In genomic region chr19:497476-497860, GRCh38 we compare ENCODE assay signal across 22 cellular contexts. TPM values are rescaled to one million over a fixed set of nuclear protein-coding genes. Genes with fewer than 3 reads are reported as not detected.
DNase-seq lines count a peak whose midpoint lies in the region; ATAC-seq, FAIRE-seq and TF ChIP-seq lines count a peak whose summit lies in the region.
"Had no signal": no experiment of that assay in that cellular context is flagged by ENCODE, and none has a peak within 500 bp of the region (broad histone marks: within the 10 kb centered on the region; RNA-seq: fewer than 3 reads in every experiment).

No MANE protein-coding gene starts in this region.

- intact Hi-C loops in esophagus muscularis mucosa (cut with DNase I), result no loop called here

- no peak overlapping the region for H3K23ac ChIP-seq in trophoblast cell (ENCODE audit: low read length)

- no peaks in the 10 kb centered on the region for H3K79me1 ChIP-seq in trophoblast cell (ENCODE audit: low read length)

- no peak overlapping the region for H2BK5ac ChIP-seq in trophoblast cell (ENCODE audit: low read depth, low read length, poor library complexity)

- no peak overlapping the region for H4K8ac ChIP-seq in trophoblast cell (ENCODE audit: low read depth, low read length)

- H3K27ac ChIP-seq in A549 (peak overlapping the region in 1 of 2 experiments; percentile 76; a peak in 3 of 6 replicates), HUES48 (ENCODE audit: low read depth, low read length) (no peak overlapping the region), esophagus muscularis mucosa (replicated peaks in 1 of 4) (no peak overlapping the region), neutrophil (no peak overlapping the region), trophoblast cell (ENCODE audit: low read depth, low read length) (no peak overlapping the region)
- H3K27ac ChIP-seq: gastroesophageal sphincter, SJCRH30, vagina had no signal

- no peak overlapping the region for H2BK12ac ChIP-seq in trophoblast cell (ENCODE audit: low read length)

- H4K12ac ChIP-seq in trophoblast cell (ENCODE audit: low read depth, low read length), result no peak overlapping the region

- no peak for TF ChIP-seq RAD21 in A549 (conservative IDR thresholded peaks at IDR 0.05 in 1 of 2, IDR thresholded peaks at IDR 0.05 in 1 of 2)

- no peaks in the 10 kb centered on the region for H3K79me2 ChIP-seq in trophoblast cell (ENCODE audit: control insufficient read depth, insufficient read depth, low read length, poor library complexity)

- no peak overlapping the region for H3K4ac ChIP-seq in trophoblast cell (ENCODE audit: low read depth, low read length)

- H3K27me3 ChIP-seq in HUES48 (ENCODE audit: control insufficient read depth, insufficient read depth, low read length) (peaks cover 26% of the 10 kb centered on the region), esophagus muscularis mucosa (peaks cover 3 to 63% (median 37%) of the 10 kb centered on the region in 4 donors), neutrophil (peaks cover 71% of the 10 kb centered on the region), trophoblast cell (ENCODE audit: insufficient read depth, low read length) (peaks cover 30% of the 10 kb centered on the region)
- H3K27me3 ChIP-seq: SJCRH30 had no signal

- H2BK120ac ChIP-seq in trophoblast cell (ENCODE audit: insufficient read depth, low read length, poor library complexity), result no peak overlapping the region

- H3K18ac ChIP-seq in trophoblast cell (ENCODE audit: low read length), result no peak overlapping the region

- no peak for DNase-seq in A549 (ENCODE audit: low read depth in 1 of 2, low spot score in 1 of 2)
- DNase-seq in esophagus muscularis mucosa (ENCODE audit: extremely low spot score), result no peak
- no peak for DNase-seq in trophoblast cell
- DNase-seq in left lobe of liver (ENCODE audit: low spot score), result no peak
- DNase-seq: activated CD8-positive, alpha-beta memory T cell treated with anti-CD3 and anti-CD28 coated beads, Interleukin-2, amount 50 U/mL, for 4 hours; activated naive CD4-positive, alpha-beta T cell treated with Interleukin-2 at 50 U/mL for 16 hours; IMR-90; mesendoderm; NCI-H2081 treated with DMSO at 0.1 percent for 48 hours; NCI-H526 treated with DMSO at 0.1 percent for 48 hours; OCI-M1; SJCRH30 had no signal

- ATAC-seq in A549, result no peak
- no peak for ATAC-seq in HG03469 (IDR thresholded peaks at IDR 0.05; ENCODE audit: unreplicated experiment)
- no peak for ATAC-seq in HG03039 (IDR thresholded peaks at IDR 0.05; ENCODE audit: unreplicated experiment)
- no peak for ATAC-seq in left lobe of liver
- ATAC-seq: gastroesophageal sphincter had no signal

- TF ChIP-seq CTCF in A549 (IDR thresholded peaks at IDR 0.05), result no peak
- no peak for TF ChIP-seq CTCF in esophagus muscularis mucosa (IDR thresholded peaks at IDR 0.05)
- no peak for TF ChIP-seq CTCF in neutrophil (IDR thresholded peaks at IDR 0.05)

- POLR2A ChIA-PET in A549 (lab: Yijun Ruan, JAX), result interaction anchor here (0.7 kb wide), 1 partner anchor 31 kb away, joined by 7 read pairs; no protein-coding TSS in a partner anchor

- no peak overlapping the region for H3K14ac ChIP-seq in trophoblast cell (ENCODE audit: low read length)

- H3K4me3 ChIP-seq in A549 (peak overlapping the region; percentile 29; the same call in 2 of the 3 replicates), HUES48 (ENCODE audit: low read depth, low read length) (peak overlapping the region; percentile 66), esophagus muscularis mucosa (peak overlapping the region; percentile 13 to 39 (median 24)), neutrophil (ENCODE audit: low read depth in 1 of 2, low read length in 1 of 2) (peak overlapping the region; percentile 30 to 53), trophoblast cell (ENCODE audit: low read depth, low read length) (no peak overlapping the region)
- H3K4me3 ChIP-seq: SJCRH30, vagina had no signal

- no CpG with 5 or more reads among the region's 37 CpGs for WGBS in A549 (ENCODE audit: missing lambda C conversion rate)
- WGBS in esophagus muscularis mucosa, result 6% methylated on average over 17 of the region's 37 CpGs
- no CpG with 5 or more reads among the region's 37 CpGs for WGBS in trophoblast cell (ENCODE audit: extremely low coverage, insufficient coverage, insufficient read length)

- H3K4me1 ChIP-seq in A549, result peaks cover 5% of the 10 kb centered on the region; the same call in 1 of the 3 replicates
- no peaks in the 10 kb centered on the region for H3K4me1 ChIP-seq in HUES48 (ENCODE audit: control insufficient read depth, insufficient read depth, low read length)
- H3K4me1 ChIP-seq in esophagus muscularis mucosa, result peaks cover 8 to 31% (median 23%) of the 10 kb centered on the region in 4 donors
- peaks cover 30 to 50% of the 10 kb centered on the region in 2 experiments for H3K4me1 ChIP-seq in neutrophil (ENCODE audit: control insufficient read depth in 1 of 2, insufficient read depth in 1 of 2, low read depth in 1 of 2, low read length in 1 of 2)
- H3K4me1 ChIP-seq in trophoblast cell (ENCODE audit: control insufficient read depth in 1 of 2, insufficient read depth in 2 of 2, low read length in 2 of 2), result peaks cover 0 to 2% of the 10 kb centered on the region in 2 experiments
- H3K4me1 ChIP-seq: SJCRH30 had no signal

- CTCF ChIA-PET in A549 (lab: Yijun Ruan, JAX), result interaction anchor here (1.4 to 1.5 kb wide), 2 partner anchors 9 to 10 kb away, joined by 4 to 8 read pairs; partner anchors contain the start of gene TPGS1

- H3K9me3 ChIP-seq in A549, result no peaks in the 10 kb centered on the region
- no peaks in the 10 kb centered on the region for H3K9me3 ChIP-seq in HUES48 (ENCODE audit: control insufficient read depth, insufficient read depth, low read length)
- H3K9me3 ChIP-seq in esophagus muscularis mucosa, result no peaks in the 10 kb centered on the region
- H3K9me3 ChIP-seq in neutrophil, result no peaks in the 10 kb centered on the region
- peaks cover 22% of the 10 kb centered on the region for H3K9me3 ChIP-seq in trophoblast cell (ENCODE audit: insufficient read depth, low read depth, low read length)
- H3K9me3 ChIP-seq: gastroesophageal sphincter, SJCRH30, vagina had no signal

- FAIRE-seq in A549 (lab: Jason Lieb, UNC), result no peak
- FAIRE-seq: colon, GM19239, islet of Langerhans had no signal

- no peak overlapping the region for H4K91ac ChIP-seq in trophoblast cell (ENCODE audit: low read depth, low read length)

- TF ChIP-seq POLR2A in A549 (IDR thresholded peaks at IDR 0.05; ENCODE audit: low read length) (no peak), esophagus muscularis mucosa (IDR thresholded peaks at IDR 0.05; ENCODE audit: low read depth) (no peak)

- TF ChIP-seq EP300 in A549 (IDR thresholded peaks at IDR 0.05) (no peak), esophagus muscularis mucosa (IDR thresholded peaks at IDR 0.05) (no peak)

- H3K36me3 ChIP-seq in HUES48 (ENCODE audit: control insufficient read depth, insufficient read depth, low read length), result no peaks in the 10 kb centered on the region
- no peaks in the 10 kb centered on the region for H3K36me3 ChIP-seq in esophagus muscularis mucosa
- H3K36me3 ChIP-seq in neutrophil, result no peaks in the 10 kb centered on the region
- H3K36me3 ChIP-seq in trophoblast cell (ENCODE audit: control insufficient read depth in 1 of 2, insufficient read depth in 2 of 2, low read length in 2 of 2), result no peaks in the 10 kb centered on the region
- H3K36me3 ChIP-seq: gastroesophageal sphincter, SJCRH30, vagina had no signal

- H3K9ac ChIP-seq in HUES48 (ENCODE audit: low read depth, low read length) (no peak overlapping the region), trophoblast cell (ENCODE audit: low read length) (no peak overlapping the region)

- no peak overlapping the region for H2AFZ ChIP-seq in trophoblast cell (ENCODE audit: insufficient read depth, low read length, poor library complexity)

- peak overlapping the region; percentile 74 for H3K4me2 ChIP-seq in A549
- H3K4me2 ChIP-seq in trophoblast cell (ENCODE audit: low read length), result no peak overlapping the region

- no peak overlapping the region for H2AK5ac ChIP-seq in trophoblast cell (ENCODE audit: low read length)

RNA-seq across cellular contexts. Expression of gene MADCAM1, which starts 1.2 kb away (rescaled TPM):
- polyA plus RNA-seq in A549 (2011; rRNA removed) (0.06 and 0.09 TPM in 2 replicates), A549 (2017; fragmentation: RNase III; extraction: RNeasy Plus Mini Kit Qiagen cat#74134 plus additional on column Dnase treatment) (0.25 to 0.41 TPM (median 0.34 TPM) in 3 replicates)
- 0.25 and 0.35 TPM in 2 replicates for polyA plus RNA-seq in A549 (2012; cell fraction: cytosol; rRNA removed)
- polyA plus RNA-seq in A549 (2012; cell fraction: nucleus; rRNA removed), result 0.51 and 0.73 TPM in 2 replicates
- not detected in 2 replicates for polyA minus RNA-seq in A549 (2011; rRNA and poly(A)+ RNA removed)
- total RNA-seq in esophagus muscularis mucosa (under 1 TPM in 2 of 4 donors, not detected in 2; 0.17 to 0.42 TPM), left lobe of liver (0.53 TPM)
- polyA plus RNA-seq in trophoblast cell (2013), result 0.45 and 0.54 TPM in 2 replicates
- total RNA-seq: IMR-90 had no signal

RNA-seq across cellular contexts. Expression of gene TPGS1, which starts 9.8 kb away (rescaled TPM):
- 2.3 and 2.7 TPM in 2 replicates for polyA plus RNA-seq in A549 (2011; rRNA removed)
- 16.0 and 27.9 TPM in 2 replicates for polyA plus RNA-seq in A549 (2012; cell fraction: cytosol; rRNA removed)
- 22.3 and 42.1 TPM in 2 replicates for polyA plus RNA-seq in A549 (2012; cell fraction: nucleus; rRNA removed)
- polyA plus RNA-seq in A549 (2017; fragmentation: RNase III; extraction: RNeasy Plus Mini Kit Qiagen cat#74134 plus additional on column Dnase treatment), result 12.5 to 13.8 TPM (median 13.1 TPM) in 3 replicates
- polyA minus RNA-seq in A549 (2011; rRNA and poly(A)+ RNA removed), result 1.1 TPM in 2 replicates
- 10 to 100 TPM; 61.7 to 86.6 (median 64.4) TPM for total RNA-seq in esophagus muscularis mucosa
- polyA plus RNA-seq in trophoblast cell (2013), result 4.2 and 4.8 TPM in 2 replicates
- total RNA-seq in left lobe of liver, result 10.4 TPM

RNA-seq across cellular contexts. Expression of gene CDC34, which starts 34.1 kb away (rescaled TPM):
- polyA plus RNA-seq in A549 (2011; rRNA removed) (36.9 and 37.4 TPM in 2 replicates), A549 (2017; fragmentation: RNase III; extraction: RNeasy Plus Mini Kit Qiagen cat#74134 plus additional on column Dnase treatment) (56.3 to 62.6 TPM (median 57.6 TPM) in 3 replicates)
- polyA plus RNA-seq in A549 (2012; cell fraction: cytosol; rRNA removed), result 82.8 and 83.4 TPM in 2 replicates
- polyA plus RNA-seq in A549 (2012; cell fraction: nucleus; rRNA removed), result 84.9 and 93.6 TPM in 2 replicates
- 29.1 and 29.2 TPM in 2 replicates for polyA minus RNA-seq in A549 (2011; rRNA and poly(A)+ RNA removed)
- total RNA-seq in esophagus muscularis mucosa (100 to 1,000 TPM in 1 of 4 donors, 10 to 100 TPM in 3; 62.5 to 100 (median 76.2) TPM), left lobe of liver (53.5 TPM)
- polyA plus RNA-seq in trophoblast cell (2013), result 85.4 and 86.0 TPM in 2 replicates

RNA-seq across cellular contexts. Expression of gene SHC2, which starts 36.6 kb away (rescaled TPM):
- polyA plus RNA-seq in A549 (2011; rRNA removed), result 0.36 and 0.87 TPM in 2 replicates
- polyA plus RNA-seq in A549 (2012; cell fraction: cytosol; rRNA removed), result 0.26 TPM in 2 replicates
- 2.0 and 2.4 TPM in 2 replicates for polyA plus RNA-seq in A549 (2012; cell fraction: nucleus; rRNA removed)
- polyA plus RNA-seq in A549 (2017; fragmentation: RNase III; extraction: RNeasy Plus Mini Kit Qiagen cat#74134 plus additional on column Dnase treatment), result 0.21 to 0.66 TPM (median 0.58 TPM) in 3 replicates
- 0.44 and 0.70 TPM in 2 replicates for polyA minus RNA-seq in A549 (2011; rRNA and poly(A)+ RNA removed)
- total RNA-seq in esophagus muscularis mucosa, result 10 to 100 TPM; 11.2 to 35.6 (median 18.7) TPM
- 18.7 and 19.2 TPM in 2 replicates for polyA plus RNA-seq in trophoblast cell (2013)
- total RNA-seq in left lobe of liver, result 57.8 TPM
- total RNA-seq: IMR-90 had no signal

RNA-seq across cellular contexts. Expression of gene GZMM, which starts 46.4 kb away (rescaled TPM):
- polyA plus RNA-seq in A549 (2011; rRNA removed) (not detected in 2 replicates), A549 (2017; fragmentation: RNase III; extraction: RNeasy Plus Mini Kit Qiagen cat#74134 plus additional on column Dnase treatment) (0.11 TPM in 1 of 3 replicates, not detected in the others)
- polyA plus RNA-seq in A549 (2012; cell fraction: cytosol; rRNA removed), result 0.11 and 0.14 TPM in 2 replicates
- 0.39 and 0.64 TPM in 2 replicates for polyA plus RNA-seq in A549 (2012; cell fraction: nucleus; rRNA removed)
- not detected in 2 replicates for polyA minus RNA-seq in A549 (2011; rRNA and poly(A)+ RNA removed)
- total RNA-seq in esophagus muscularis mucosa (under 1 TPM in 2 of 4 donors, not detected in 2; 0.50 to 0.58 TPM), left lobe of liver (0.33 TPM)
- 0.08 and 0.12 TPM in 2 replicates for polyA plus RNA-seq in trophoblast cell (2013)
- total RNA-seq: IMR-90, renal cortical epithelial cell, SJCRH30, vagina had no signal
